ENCODE assay signal across 24 cellular contexts in genomic region chr9:98564714-98565113, GRCh38.
"Had no signal": no experiment of that assay in that cellular context is flagged by ENCODE, and none has a peak within 500 bp of the region (broad histone marks: within the 10 kb centered on the region; RNA-seq: fewer than 3 reads in every experiment).

No MANE protein-coding gene starts in this region.

- H3K9me3 Mint-ChIP-seq: dendritic cell treated with granulocyte-macrophage colony-stimulating factor and Interleukin-4, amounts not matched to agents 40 ng/mL and 50 ng/mL, for 4 days; effector memory CD8-positive, alpha-beta T cell; endodermal cell; mesothelial cell of epicardium had no signal

- DNase-seq: cortex of kidney; effector CD8-positive, alpha-beta T cell; effector memory CD8-positive, alpha-beta T cell; endodermal cell; erythroblast; esophagus squamous epithelium; foreskin fibroblast; foreskin melanocyte; gastrocnemius medialis; glutamatergic neuron; head of caudate nucleus; heart right ventricle; hippocampal formation; left cardiac atrium; left lung; left ventricle myocardium superior; lower lobe of right lung; mesenchymal stem cell; mucosa of descending colon had no signal

- H3K27ac Mint-ChIP-seq: dendritic cell treated with granulocyte-macrophage colony-stimulating factor and Interleukin-4, amounts not matched to agents 40 ng/mL and 50 ng/mL, for 4 days; effector memory CD8-positive, alpha-beta T cell; endodermal cell; mesothelial cell of epicardium had no signal

- H3K36me3 Mint-ChIP-seq: mesothelial cell of epicardium had no signal

- H3K4me3 ChIP-seq: colonic mucosa, esophagus squamous epithelium, gastrocnemius medialis, heart right ventricle, left lung, lower lobe of right lung, mucosa of descending colon had no signal

- H3K27ac ChIP-seq: colonic mucosa, epithelial cell of prostate, esophagus squamous epithelium, gastrocnemius medialis, heart right ventricle, left lung, lower lobe of right lung had no signal

- H3K4me1 ChIP-seq: colonic mucosa, esophagus squamous epithelium, gastrocnemius medialis, left lung, lower lobe of right lung had no signal

- H3K9me3 ChIP-seq: colonic mucosa, esophagus squamous epithelium, gastrocnemius medialis, heart right ventricle, left lung, lower lobe of right lung, mucosa of descending colon had no signal

- H3K36me3 ChIP-seq: colonic mucosa, esophagus squamous epithelium, gastrocnemius medialis, heart right ventricle, left lung, lower lobe of right lung had no signal

- H3K4me1 Mint-ChIP-seq: endodermal cell, mesothelial cell of epicardium had no signal

- H3K27me3 ChIP-seq: colonic mucosa, gastrocnemius medialis, left lung had no signal

- H3K4me3 Mint-ChIP-seq: dendritic cell treated with granulocyte-macrophage colony-stimulating factor and Interleukin-4, amounts not matched to agents 40 ng/mL and 50 ng/mL, for 4 days; effector memory CD8-positive, alpha-beta T cell; endodermal cell; mesothelial cell of epicardium had no signal

- ATAC-seq: effector memory CD8-positive, alpha-beta T cell; esophagus mucosa; gastrocnemius medialis; heart right ventricle; left cardiac atrium; left lung; left ventricle myocardium superior; lower lobe of right lung; mucosa of descending colon had no signal
